ENCODE assay signal across 1 cellular context in the genomic region with DNA sequence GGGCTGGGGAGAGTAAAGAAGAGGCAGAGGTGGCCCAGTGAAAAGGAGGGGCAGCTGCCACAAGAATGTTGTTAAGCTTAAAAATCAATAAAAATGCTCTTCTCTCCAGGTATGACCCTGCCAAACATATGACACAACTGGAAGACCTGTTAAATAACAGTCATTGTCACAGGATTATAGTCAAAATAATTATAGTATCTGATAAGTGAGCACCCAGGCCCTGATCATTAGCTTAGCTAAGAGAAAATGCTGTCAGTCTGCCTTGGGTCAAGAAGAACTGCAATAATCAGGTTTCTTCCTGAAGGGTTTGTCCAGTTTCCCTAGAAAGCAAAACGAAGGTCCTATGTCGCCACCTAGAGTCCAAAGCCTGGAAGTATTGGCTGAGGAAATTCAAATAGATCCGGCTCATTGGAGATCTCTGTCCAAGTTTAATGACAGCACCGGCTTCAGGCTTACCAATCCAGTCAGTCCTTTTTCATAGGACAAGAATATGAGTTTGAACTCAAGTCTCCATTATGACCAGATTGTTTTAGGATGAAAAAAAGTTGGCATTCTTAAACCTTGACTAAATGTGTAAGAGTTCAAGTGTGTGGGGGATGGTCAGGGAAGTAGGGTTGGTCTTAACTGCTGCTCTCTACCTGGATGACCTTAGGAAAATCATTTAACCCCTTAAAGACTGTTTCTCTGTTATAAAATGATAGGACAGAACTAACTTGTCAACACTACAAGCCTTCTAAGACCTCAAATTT.
TF ChIP-seq lines count a peak whose summit lies in the region.

No MANE protein-coding gene starts in this region.

TF ChIP-seq in HepG2, 621 proteins besides CTCF, POLR2A, EP300 and RAD21 (continued from another document):
- TF ChIP-seq RFXAP (CRISPR knock-in tag; IDR thresholded peaks at IDR 0.05; ENCODE audit: borderline replicate concordance) (0 out of 2 replicates have a peak, but pooled peaks have one; percentile 34), SOX13 (IDR thresholded peaks at IDR 0.05) (no peak), SOX13 (CRISPR knock-in tag; conservative IDR thresholded peaks at IDR 0.05 in 1 of 2, IDR thresholded peaks at IDR 0.05 in 1 of 2) (0 out of 4 replicates have a peak, but pooled peaks have one; percentile 22 to 62), XBP1 (CRISPR knock-in tag; IDR thresholded peaks at IDR 0.05) (peak; percentile 56; the same call in 1 of the 2 replicates), NCOR1 (IDR thresholded peaks at IDR 0.05; ENCODE audit: borderline replicate concordance, low read length) (peak; percentile 91; the same call in 1 of the 2 replicates), ERF (CRISPR knock-in tag; IDR thresholded peaks at IDR 0.05) (peak; percentile 83; the same call in 1 of the 2 replicates), NRL (CRISPR knock-in tag; IDR thresholded peaks at IDR 0.05; ENCODE audit: borderline replicate concordance) (no peak), ZNF24 (IDR thresholded peaks at IDR 0.05) (peak; percentile 71; the same call in 1 of the 2 replicates), HDAC1 (CRISPR knock-in tag; IDR thresholded peaks at IDR 0.05) (no peak), PHF20 (CRISPR knock-in tag; IDR thresholded peaks at IDR 0.05) (no peak)
- TF ChIP-seq, protein P1, sequence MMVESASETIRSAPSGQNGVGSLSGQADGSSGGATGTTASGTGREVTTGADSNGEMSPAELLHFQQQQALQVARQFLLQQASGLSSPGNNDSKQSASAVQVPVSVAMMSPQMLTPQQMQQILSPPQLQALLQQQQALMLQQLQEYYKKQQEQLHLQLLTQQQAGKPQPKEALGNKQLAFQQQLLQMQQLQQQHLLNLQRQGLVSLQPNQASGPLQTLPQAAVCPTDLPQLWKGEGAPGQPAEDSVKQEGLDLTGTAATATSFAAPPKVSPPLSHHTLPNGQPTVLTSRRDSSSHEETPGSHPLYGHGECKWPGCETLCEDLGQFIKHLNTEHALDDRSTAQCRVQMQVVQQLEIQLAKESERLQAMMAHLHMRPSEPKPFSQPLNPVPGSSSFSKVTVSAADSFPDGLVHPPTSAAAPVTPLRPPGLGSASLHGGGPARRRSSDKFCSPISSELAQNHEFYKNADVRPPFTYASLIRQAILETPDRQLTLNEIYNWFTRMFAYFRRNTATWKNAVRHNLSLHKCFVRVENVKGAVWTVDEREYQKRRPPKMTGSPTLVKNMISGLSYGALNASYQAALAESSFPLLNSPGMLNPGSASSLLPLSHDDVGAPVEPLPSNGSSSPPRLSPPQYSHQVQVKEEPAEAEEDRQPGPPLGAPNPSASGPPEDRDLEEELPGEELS (CRISPR knock-in tag; IDR thresholded peaks at IDR 0.05), result peak; percentile 41; the same call in 1 of the 2 replicates
TF ChIP-seq in HepG2: peak in this region for 122.
